8 cellular contexts compared by ENCODE assay signal in the genomic region with DNA sequence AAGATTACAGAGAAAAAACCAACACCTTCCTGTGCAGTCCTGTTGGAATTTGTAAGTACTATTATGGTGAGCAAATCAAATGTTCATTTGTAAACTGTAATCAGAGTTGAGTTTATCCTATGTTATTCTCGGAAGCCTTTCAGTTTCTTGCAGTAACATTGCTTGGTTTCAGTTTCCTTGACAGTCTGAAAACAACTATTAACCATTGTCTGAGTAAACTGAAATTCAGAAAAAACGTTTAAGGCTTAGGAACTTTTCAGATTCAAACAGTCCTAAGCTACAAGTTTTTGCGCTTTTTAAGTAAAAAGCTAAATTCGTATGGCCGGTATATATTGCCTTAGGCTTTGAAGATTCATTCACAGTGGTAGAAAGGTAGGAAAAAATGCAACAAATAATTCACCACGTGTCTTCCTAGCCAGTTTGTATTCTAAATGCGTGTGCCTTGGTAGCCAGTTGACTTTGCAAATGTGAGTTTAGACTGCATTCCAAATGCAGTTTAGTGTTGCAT. TPM values are rescaled to one million over a fixed set of nuclear protein-coding genes. Genes with fewer than 3 reads are reported as not detected.
DNase-seq lines count a peak whose midpoint lies in the region; ATAC-seq and TF ChIP-seq lines count a peak whose summit lies in the region.

No MANE protein-coding gene starts in this region.

- no peak for TF ChIP-seq RAD21 in liver (IDR thresholded peaks at IDR 0.05)

- H3K4me3 ChIP-seq in CD8-positive, alpha-beta T cell (ENCODE audit: low read depth, low read length) = peak overlapping the region; percentile 100
- H3K4me3 ChIP-seq in body of pancreas = peak overlapping the region; percentile 7 to 8
- H3K4me3 ChIP-seq in liver (ENCODE audit: low read depth in 1 of 3, low read length in 3 of 3) = peak overlapping the region; percentile 56 to 79 (median 70)
- H3K4me3 ChIP-seq in tibial nerve = peak overlapping the region; percentile 81 to 98 (median 85)

- peak overlapping the region; percentile 86 to 88 for H3K9ac ChIP-seq in liver (ENCODE audit: low read depth in 1 of 2, low read length in 2 of 2)

- CTCF ChIA-PET in CD8-positive, alpha-beta T cell (lab: Charles Lee) = interaction anchor here (1.9 to 2.0 kb wide), 2 partner anchors 44 to 122 kb away, joined by 5 to 8 read pairs; no protein-coding TSS in a partner anchor

- H3K36me3 Mint-ChIP-seq in CD8-positive, alpha-beta T cell = peaks cover 59% of the 10 kb centered on the region
- H3K36me3 Mint-ChIP-seq in IgD-negative memory B cell = peaks cover 12% of the 10 kb centered on the region

- intact Hi-C loops in CD8-positive, alpha-beta T cell (cut with DNase I, micrococcal nuclease) = loop anchor here (5.0 to 10.0 kb wide), 4 partner anchors 1642 to 1869 kb away; a partner anchor contains a TSS
- intact Hi-C loops in body of pancreas (cut with DNase I) = no loop called here

- TF ChIP-seq EP300 in tibial nerve (IDR thresholded peaks at IDR 0.05) = no peak

- peaks cover 46% of the 10 kb centered on the region for H3K4me1 ChIP-seq in CD8-positive, alpha-beta T cell (ENCODE audit: insufficient read depth, low read length)
- H3K4me1 ChIP-seq in body of pancreas (peaks cover 56% of the 10 kb centered on the region), liver (ENCODE audit: control insufficient read depth in 4 of 4, insufficient read depth in 4 of 4, low read length in 3 of 4) (peaks cover 15 to 45% (median 33%) of the 10 kb centered on the region in 4 donors), tibial nerve (peaks cover 0 to 65% (median 35%) of the 10 kb centered on the region in 4 donors)

- no peaks in the 10 kb centered on the region for H3K36me3 ChIP-seq in CD8-positive, alpha-beta T cell (ENCODE audit: insufficient read depth, low read length)
- H3K36me3 ChIP-seq in body of pancreas (replicated peaks in 1 of 2; ENCODE audit: insufficient read depth in 1 of 2, low read depth in 2 of 2) = no peaks in the 10 kb centered on the region
- H3K36me3 ChIP-seq in liver (ENCODE audit: control insufficient read depth in 4 of 4, insufficient read depth in 3 of 4, low read depth in 1 of 4, low read length in 3 of 4) = no peaks in the 10 kb centered on the region
- no peaks in the 10 kb centered on the region for H3K36me3 ChIP-seq in tibial nerve

- H3K9me3 ChIP-seq in CD8-positive, alpha-beta T cell (ENCODE audit: low read length) = no peaks in the 10 kb centered on the region
- no peaks in the 10 kb centered on the region for H3K9me3 ChIP-seq in body of pancreas
- no peaks in the 10 kb centered on the region for H3K9me3 ChIP-seq in liver (ENCODE audit: control insufficient read depth in 4 of 4, low read length in 3 of 4)
- no peaks in the 10 kb centered on the region for H3K9me3 ChIP-seq in tibial nerve

- H3K27me3 ChIP-seq in CD8-positive, alpha-beta T cell (ENCODE audit: insufficient read depth, low read length) = no peaks in the 10 kb centered on the region
- H3K27me3 ChIP-seq in body of pancreas (no peaks in the 10 kb centered on the region), liver (ENCODE audit: control insufficient read depth in 4 of 4, insufficient read depth in 4 of 4, low read length in 3 of 4) (no peaks in the 10 kb centered on the region), tibial nerve (no peaks in the 10 kb centered on the region)

- H3K4me3 Mint-ChIP-seq in CD8-positive, alpha-beta T cell = peak overlapping the region; percentile 96
- peak overlapping the region; percentile 82 to 100 (median 100) for H3K4me3 Mint-ChIP-seq in IgD-negative memory B cell

- 2% methylated on average over 7 of the region's 7 CpGs for WGBS in body of pancreas, 2 donors
- WGBS in liver = 4% methylated on average over 7 of the region's 7 CpGs
- WGBS in tibial nerve, 2 donors = 2 to 4% methylated on average over 7 of the region's 7 CpGs

- ATAC-seq in CD8-positive, alpha-beta T cell = no peak
- ATAC-seq in body of pancreas = no peak

- POLR2A ChIA-PET in CD8-positive, alpha-beta T cell (lab: Charles Lee) = interaction anchor here (0.6 kb wide), 1 partner anchor 348 kb away, joined by 3 read pairs; no protein-coding TSS in a partner anchor

- no peak for DNase-seq in CD8-positive, alpha-beta T cell
- DNase-seq in body of pancreas (no peak), tibial nerve (ENCODE audit: low spot score in 2 of 2) (no peak), NCI-H2081 (lab: John Stamatoyannopoulos, UW) (no peak), NCI-H345 treated with DMSO at 0.1 percent for 48 hours (lab: John Stamatoyannopoulos, UW; ENCODE audit: unreplicated experiment) (no peak), NCI-H1105 (lab: John Stamatoyannopoulos, UW) (no peak)

- H3K27me3 Mint-ChIP-seq in CD8-positive, alpha-beta T cell (ENCODE audit: low read depth) = no peaks in the 10 kb centered on the region
- H3K27me3 Mint-ChIP-seq in IgD-negative memory B cell = no peaks in the 10 kb centered on the region

- H3K27ac Mint-ChIP-seq in CD8-positive, alpha-beta T cell = peak overlapping the region; percentile 98
- H3K27ac Mint-ChIP-seq in IgD-negative memory B cell = peak overlapping the region; percentile 91 to 99 (median 94)

- peaks cover 66% of the 10 kb centered on the region for H3K4me1 Mint-ChIP-seq in CD8-positive, alpha-beta T cell (ENCODE audit: low read depth)
- peaks cover 47 to 60% (median 51%) of the 10 kb centered on the region in 3 donors for H3K4me1 Mint-ChIP-seq in IgD-negative memory B cell

- TF ChIP-seq CTCF in CD8-positive, alpha-beta T cell (IDR thresholded peaks at IDR 0.05) = no peak
- TF ChIP-seq CTCF in body of pancreas (IDR thresholded peaks at IDR 0.05) (no peak), liver (IDR thresholded peaks at IDR 0.05; ENCODE audit: low read depth, low read length, missing input control) (no peak), tibial nerve (IDR thresholded peaks at IDR 0.05) (no peak)

- TF ChIP-seq POLR2A in body of pancreas (IDR thresholded peaks at IDR 0.05) (peak in 2 of 3 donors; percentile 11 to 76), tibial nerve (IDR thresholded peaks at IDR 0.05) (no peak)

- H3K27ac ChIP-seq in CD8-positive, alpha-beta T cell (ENCODE audit: low read depth, low read length) = peak overlapping the region; percentile 91
- H3K27ac ChIP-seq in body of pancreas (peak overlapping the region in 3 of 4 donors; percentile 98 to 100 (median 99)), liver (ENCODE audit: low read depth in 1 of 2, low read length in 2 of 2) (peak overlapping the region; percentile 100), tibial nerve (peak overlapping the region; percentile 98 to 100 (median 99))

- no peaks in the 10 kb centered on the region for H3K9me3 Mint-ChIP-seq in CD8-positive, alpha-beta T cell
- H3K9me3 Mint-ChIP-seq in IgD-negative memory B cell = no peaks in the 10 kb centered on the region

TF ChIP-seq in liver, 16 proteins besides CTCF, POLR2A, EP300 and RAD21:
- TF ChIP-seq TAF1 (conservative IDR thresholded peaks at IDR 0.05) = no peak
- TF ChIP-seq, protein P1, sequence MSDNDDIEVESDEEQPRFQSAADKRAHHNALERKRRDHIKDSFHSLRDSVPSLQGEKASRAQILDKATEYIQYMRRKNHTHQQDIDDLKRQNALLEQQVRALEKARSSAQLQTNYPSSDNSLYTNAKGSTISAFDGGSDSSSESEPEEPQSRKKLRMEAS (IDR thresholded peaks at IDR 0.05) = peak; percentile 9

RNA-seq across cellular contexts. Expression of a gene that starts 2.5 kb away (rescaled TPM):
- total RNA-seq in CD8-positive, alpha-beta T cell = 100 to 1,000 TPM; 164 to 165 TPM
- 83.3 TPM for polyA plus RNA-seq in IgD-negative memory B cell
- total RNA-seq in body of pancreas = 10 to 100 TPM; 53.2 to 67.2 TPM
- total RNA-seq in liver = 10 to 100 TPM; 29.8 to 30.8 TPM
- 10 to 100 TPM; 13.6 to 19.5 TPM for polyA plus RNA-seq in liver
- 100 to 1,000 TPM in 1 of 4 donors, 10 to 100 TPM in 3; 74.3 to 107 (median 84.9) TPM for total RNA-seq in tibial nerve

Comparison
In these comparisons a context has a peak if more than half of its experiments do, and no peak if none do; other contexts are left out.
1. H3K4me3 ChIP-seq: peak in every context shown above with its lines; median percentile 100 in CD8-positive, alpha-beta T cell; 85 in tibial nerve; 70 in liver; 8 in body of pancreas.
2. POLR2A ChIP-seq: peak in body of pancreas (2 of 3); none in tibial nerve (0 of 2).
3. Peak in every context shown above with its lines, with median percentiles within 50 percentile points of each other: H3K27ac ChIP-seq.